ENCODE assay signal across 20 cellular contexts in the genomic region with DNA sequence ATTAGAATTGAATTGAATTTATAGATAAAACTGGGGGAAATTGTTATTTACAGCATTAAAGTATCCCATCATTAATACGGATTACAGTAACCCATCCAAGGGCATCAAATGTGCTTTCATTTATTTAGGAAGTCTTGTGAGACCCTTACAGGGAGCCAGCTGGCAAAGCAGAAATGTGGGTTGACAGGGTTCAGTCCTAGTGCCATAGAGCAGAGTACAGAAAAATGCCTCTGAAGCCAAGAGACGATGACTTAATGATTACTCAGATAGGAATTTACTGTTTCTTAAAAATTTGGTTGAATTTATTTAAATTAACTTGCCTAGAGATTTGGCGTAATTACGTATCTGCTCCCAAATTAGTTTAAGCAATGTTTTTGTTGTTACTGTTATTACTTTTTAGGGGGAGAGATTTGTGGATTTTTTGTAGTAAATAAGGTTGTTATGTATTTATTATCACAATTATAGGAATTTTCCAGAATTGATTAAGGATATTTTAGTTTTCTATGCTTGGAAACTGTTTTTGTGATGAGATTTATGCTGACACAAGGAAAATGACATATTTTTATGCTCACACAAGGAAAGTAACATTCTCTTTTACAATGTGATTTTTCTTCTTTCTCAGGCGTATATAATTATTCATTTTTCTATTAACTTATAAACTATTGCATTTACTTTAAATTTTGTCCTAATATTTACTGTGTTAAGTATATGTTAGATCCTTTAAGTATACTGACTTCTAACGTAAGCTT.
DNase-seq lines count a peak whose midpoint lies in the region; ATAC-seq, FAIRE-seq and TF ChIP-seq lines count a peak whose summit lies in the region.
"Had no signal": no experiment of that assay in that cellular context is flagged by ENCODE, and none has a peak within 500 bp of the region (broad histone marks: within the 10 kb centered on the region; RNA-seq: fewer than 3 reads in every experiment).

No MANE protein-coding gene starts in this region.

- H3K27ac ChIP-seq in K562 (ENCODE audit: extremely low read depth, low read depth, low read length) (no peak overlapping the region), dorsolateral prefrontal cortex (no peak overlapping the region)

- intact Hi-C loops in K562 (cut with micrococcal nuclease) (no loop called here), dorsolateral prefrontal cortex (cut with DNase I) (no loop called here)

- TF ChIP-seq POLR2A in K562 (conservative IDR thresholded peaks at IDR 0.05), result no peak

- DNase-seq in G401 (ENCODE audit: low spot score) (peak; percentile 47), NCI-H524 (lab: John Stamatoyannopoulos, UW) (peak; percentile 24 to 71), K562 (ENCODE audit: extremely low read depth in 1 of 4, low spot score in 3 of 4) (no peak), iris pigment epithelial cell (ENCODE audit: low read depth) (peak; percentile 1), dorsolateral prefrontal cortex (no peak)
- DNase-seq in T-helper 2 cell treated with Interferon-gamma antibody and Interleukin-4, amounts not matched to agents 5 μg/mL and 100 μg/mL, for 36 hours (ENCODE audit: low spot score), result no peak
- DNase-seq: BE2C; Caco-2; CD4-positive, CD25-positive, alpha-beta regulatory T cell; GDM1; NCI-H1417 treated with DMSO at 0.1 percent for 48 hours; NCI-H1930; NCI-H2171; NCI-H748 treated with DMSO at 0.1 percent for 48 hours; NK-92 treated with Interleukin-12 subunit alpha and Interleukin-12 subunit beta, amount 100 ng/mL, for 24 hours; SHP77 treated with DMSO at 0.1 percent for 48 hours had no signal

- H3K4me2 ChIP-seq in K562 (ENCODE audit: insufficient read depth, low read length), result no peak overlapping the region

- CTCF ChIA-PET in K562 (lab: Yijun Ruan, JAX; ENCODE audit: low intra/inter-chr PET ratio), result no interaction called here

- H3K4me1 Mint-ChIP-seq in T-helper 2 cell treated with Interferon-gamma antibody and Interleukin-4, amounts not matched to agents 5 μg/mL and 100 μg/mL, for 36 hours (ENCODE audit: low read depth), result no peaks in the 10 kb centered on the region
- H3K4me1 Mint-ChIP-seq: CD4-positive, CD25-positive, alpha-beta regulatory T cell had no signal

- H4K20me1 ChIP-seq in K562 (replicated peaks; ENCODE audit: control insufficient read depth, insufficient read depth, low read length), result no peaks in the 10 kb centered on the region

- no peaks in the 10 kb centered on the region for H3K4me1 ChIP-seq in K562 (replicated peaks in 1 of 2; ENCODE audit: control insufficient read depth in 2 of 2, insufficient read depth in 2 of 2, low read length in 2 of 2)
- H3K4me1 ChIP-seq: BE2C, Caco-2, HAP-1 had no signal

- H3K9me1 ChIP-seq in K562 (ENCODE audit: control insufficient read depth, insufficient read depth, low read length), result no peaks in the 10 kb centered on the region

- H3K79me2 ChIP-seq in K562 (ENCODE audit: control insufficient read depth, insufficient read depth, low read length), result no peaks in the 10 kb centered on the region

- POLR2A ChIA-PET in K562 (lab: Yijun Ruan, JAX), result no interaction called here

- no peaks in the 10 kb centered on the region for H3K27me3 Mint-ChIP-seq in T-helper 2 cell treated with Interferon-gamma antibody and Interleukin-4, amounts not matched to agents 5 μg/mL and 100 μg/mL, for 36 hours (ENCODE audit: low read depth)
- H3K27me3 Mint-ChIP-seq: CD4-positive, CD25-positive, alpha-beta regulatory T cell had no signal

- WGBS in K562 (ENCODE audit: insufficient coverage, low coverage, missing lambda C conversion rate), result 0% methylated on average over 5 of the region's 6 CpGs

- H3K36me3 Mint-ChIP-seq in T-helper 2 cell treated with Interferon-gamma antibody and Interleukin-4, amounts not matched to agents 5 μg/mL and 100 μg/mL, for 36 hours (ENCODE audit: low read depth), result no peaks in the 10 kb centered on the region
- H3K36me3 Mint-ChIP-seq: CD4-positive, CD25-positive, alpha-beta regulatory T cell had no signal

- TF ChIP-seq CTCF in K562 (IDR thresholded peaks at IDR 0.05 in 2 of 3, conservative IDR thresholded peaks at IDR 0.05 in 1 of 3; ENCODE audit: insufficient read depth in 2 of 3, low read depth in 1 of 3, low read length in 3 of 3) (no peak), dorsolateral prefrontal cortex (IDR thresholded peaks at IDR 0.05 in 54 of 56, conservative IDR thresholded peaks at IDR 0.05 in 2 of 56; ENCODE audit: low read depth in 1 of 56, partially characterized antibody in 56 of 56) (no peak)

- H3K4me3 Mint-ChIP-seq in T-helper 2 cell treated with Interferon-gamma antibody and Interleukin-4, amounts not matched to agents 5 μg/mL and 100 μg/mL, for 36 hours, result no peak overlapping the region
- H3K4me3 Mint-ChIP-seq: CD4-positive, CD25-positive, alpha-beta regulatory T cell had no signal

- no peak for TF ChIP-seq EP300 in K562 (IDR thresholded peaks at IDR 0.05; ENCODE audit: low read length)

- H3K27me3 ChIP-seq in K562 (ENCODE audit: control insufficient read depth in 2 of 2, insufficient read depth in 2 of 2, low read length in 2 of 2) (no peaks in the 10 kb centered on the region), dorsolateral prefrontal cortex (no peaks in the 10 kb centered on the region)
- H3K27me3 ChIP-seq: BE2C had no signal

- H3K9me3 Mint-ChIP-seq in T-helper 2 cell treated with Interferon-gamma antibody and Interleukin-4, amounts not matched to agents 5 μg/mL and 100 μg/mL, for 36 hours, result no peaks in the 10 kb centered on the region

- in situ Hi-C loops in G401 (cut with HindIII; ENCODE audit: low sequenced_read_pairs) (no loop called here), K562 (cut with MboI) (no loop called here)

- no peaks in the 10 kb centered on the region for H3K36me3 ChIP-seq in K562 (ENCODE audit: control insufficient read depth, insufficient read depth, low read length)
- H3K36me3 ChIP-seq: BE2C, HAP-1 had no signal

- no TSS peak for BruUV-seq in K562 (replicated peaks; lab: Mats Ljungman, UMichigan)

- H3K4me3 ChIP-seq in K562, result no peak overlapping the region
- no peak overlapping the region for H3K4me3 ChIP-seq in dorsolateral prefrontal cortex
- H3K4me3 ChIP-seq: HAP-1 had no signal

- no peak overlapping the region for H3K9ac ChIP-seq in K562 (ENCODE audit: insufficient read depth in 1 of 2, low read depth in 2 of 2, low read length in 2 of 2)

- TF ChIP-seq RAD21 in K562 (CRISPR knock-in tag; conservative IDR thresholded peaks at IDR 0.05 in 1 of 2, IDR thresholded peaks at IDR 0.05 in 1 of 2), result no peak

- no peak overlapping the region for H3K27ac Mint-ChIP-seq in T-helper 2 cell treated with Interferon-gamma antibody and Interleukin-4, amounts not matched to agents 5 μg/mL and 100 μg/mL, for 36 hours
- H3K27ac Mint-ChIP-seq: CD4-positive, CD25-positive, alpha-beta regulatory T cell had no signal

- no peak for ATAC-seq in K562
- ATAC-seq in HG02588 (IDR thresholded peaks at IDR 0.05; ENCODE audit: unreplicated experiment), result no peak
- no peak for ATAC-seq in HG03342 (IDR thresholded peaks at IDR 0.05; ENCODE audit: unreplicated experiment)
- ATAC-seq: SK-N-SH treated with all-trans-retinoic acid at 6 μM for 48 hours had no signal

- H2AFZ ChIP-seq in K562 (ENCODE audit: low read depth, low read length), result no peak overlapping the region

- FAIRE-seq in K562 (lab: Jason Lieb, UNC), result no peak

- H3K9me3 ChIP-seq in K562 (replicated peaks; ENCODE audit: control insufficient read depth, insufficient read depth, low read depth, low read length), result no peaks in the 10 kb centered on the region
- H3K9me3 ChIP-seq: BE2C, Caco-2, HAP-1 had no signal

TF ChIP-seq in K562, 482 proteins besides CTCF, POLR2A, EP300 and RAD21:
- TF ChIP-seq MIER1 (IDR thresholded peaks at IDR 0.05; ENCODE audit: low read depth) (no peak), STAT5B (CRISPR knock-in tag; IDR thresholded peaks at IDR 0.05) (no peak), C11orf30 (IDR thresholded peaks at IDR 0.05; ENCODE audit: low read depth) (peak; percentile 20; the same call in 1 of the 2 replicates), MAFK (IDR thresholded peaks at IDR 0.05; ENCODE audit: low read length) (peak; percentile 50; the same call in 1 of the 2 replicates), MAFF (IDR thresholded peaks at IDR 0.05; ENCODE audit: low read length) (0 out of 2 replicates have a peak, but pooled peaks have one; percentile 7)
- TF ChIP-seq, protein P1, sequence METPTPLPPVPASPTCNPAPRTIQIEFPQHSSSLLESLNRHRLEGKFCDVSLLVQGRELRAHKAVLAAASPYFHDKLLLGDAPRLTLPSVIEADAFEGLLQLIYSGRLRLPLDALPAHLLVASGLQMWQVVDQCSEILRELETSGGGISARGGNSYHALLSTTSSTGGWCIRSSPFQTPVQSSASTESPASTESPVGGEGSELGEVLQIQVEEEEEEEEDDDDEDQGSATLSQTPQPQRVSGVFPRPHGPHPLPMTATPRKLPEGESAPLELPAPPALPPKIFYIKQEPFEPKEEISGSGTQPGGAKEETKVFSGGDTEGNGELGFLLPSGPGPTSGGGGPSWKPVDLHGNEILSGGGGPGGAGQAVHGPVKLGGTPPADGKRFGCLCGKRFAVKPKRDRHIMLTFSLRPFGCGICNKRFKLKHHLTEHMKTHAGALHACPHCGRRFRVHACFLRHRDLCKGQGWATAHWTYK (CRISPR knock-in tag; IDR thresholded peaks at IDR 0.05), result no peak
TF ChIP-seq in K562: peak in this region for 3.

Comparison
In these comparisons a context has a peak if more than half of its experiments do, and no peak if none do; other contexts are left out.
1. DNase-seq: peak in G401 (single experiment), NCI-H524 (2 of 2) and iris pigment epithelial cell (single experiment); none in K562 (0 of 4), dorsolateral prefrontal cortex (0 of 10) and T-helper 2 cell treated with Interferon-gamma antibody and Interleukin-4, amounts not matched to agents 5 μg/mL and 100 μg/mL, for 36 hours (single experiment).